ENCODE assay signal across 1 cellular context in the genomic region with DNA sequence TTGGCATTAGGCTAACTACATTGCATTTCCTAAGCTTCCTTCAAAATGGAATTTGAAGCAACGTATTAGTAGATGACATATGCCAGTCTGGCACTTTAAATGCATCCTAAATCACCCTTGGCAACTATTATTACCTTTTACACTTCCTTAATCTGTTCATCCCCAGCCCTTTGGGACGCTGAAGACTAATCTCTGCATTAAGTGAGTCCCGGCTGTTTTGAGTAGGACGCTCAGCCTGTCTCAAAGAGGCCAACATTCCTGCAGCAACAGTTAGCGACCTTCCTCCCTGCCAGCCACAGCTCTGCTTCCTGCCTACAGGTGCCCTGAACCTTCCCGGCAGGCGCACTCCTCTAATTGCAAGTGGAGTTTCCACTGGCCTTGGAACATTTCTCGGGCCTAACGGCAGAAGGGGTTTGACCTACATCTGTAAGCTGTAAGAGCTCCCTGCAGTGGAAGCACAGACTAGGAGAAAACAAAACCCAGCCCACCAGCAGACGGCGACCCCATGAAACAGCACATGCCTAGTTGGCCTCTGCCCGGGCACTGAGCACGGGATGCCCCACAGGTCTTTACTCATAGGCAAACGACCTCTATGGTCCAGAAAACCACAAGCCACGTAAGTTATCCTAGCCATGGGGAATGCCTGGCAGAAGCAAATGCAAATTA.
TF ChIP-seq lines count a peak whose summit lies in the region.

No MANE protein-coding gene starts in this region.

TF ChIP-seq in K562, 482 proteins besides CTCF, POLR2A, EP300 and RAD21:
- TF ChIP-seq ZFX (CRISPR knock-in tag; IDR thresholded peaks at IDR 0.05) (no peak), RBM22 (IDR thresholded peaks at IDR 0.05; ENCODE audit: low read depth, low read length, poor library complexity, severe bottlenecking) (peak; percentile 7)
